8 cellular contexts compared by ENCODE assay signal in genomic region chr2:222709191-222709891, GRCh38. TPM values are rescaled to one million over a fixed set of nuclear protein-coding genes. Genes with fewer than 3 reads are reported as not detected.
DNase-seq lines count a peak whose midpoint lies in the region; FAIRE-seq and TF ChIP-seq lines count a peak whose summit lies in the region.

No MANE protein-coding gene starts in this region.

- POLR2A ChIA-PET in GM10248 (lab: Yijun Ruan, JAX), result no interaction called here

- H3K4me3 ChIP-seq in bronchial epithelial cell (ENCODE audit: low read depth, low read length) (no peak overlapping the region), keratinocyte (ENCODE audit: control insufficient read depth in 2 of 3, extremely low read depth in 1 of 3, insufficient read depth in 2 of 3, low read depth in 1 of 3, low read length in 3 of 3) (no peak overlapping the region), subcutaneous abdominal adipose tissue (ENCODE audit: low read depth in 1 of 5, low read length in 5 of 5) (peak overlapping the region; percentile 34 to 63 (median 53))

- peaks cover 78% of the 10 kb centered on the region for H3K4me1 Mint-ChIP-seq in HFFc6 (ENCODE audit: low read depth)

- H3K9me3 Mint-ChIP-seq in HFFc6, result no peaks in the 10 kb centered on the region

- peak overlapping the region; percentile 77 for H3K4me3 Mint-ChIP-seq in HFFc6

- peak; percentile 64 for FAIRE-seq in bronchial epithelial cell (lab: Jason Lieb, UNC)
- FAIRE-seq in keratinocyte (lab: Jason Lieb, UNC), result no peak

- H3K9ac ChIP-seq in keratinocyte (ENCODE audit: control insufficient read depth, extremely low read depth, insufficient read depth, low read length), result no peak overlapping the region
- peak overlapping the region in 4 of 5 donors; percentile 23 to 59 (median 54) for H3K9ac ChIP-seq in subcutaneous abdominal adipose tissue (ENCODE audit: low read length in 5 of 5)

- H3K27me3 Mint-ChIP-seq in HFFc6 (ENCODE audit: insufficient read depth), result no peaks in the 10 kb centered on the region; the same call in 1 of the 2 replicates

- H3K9me1 ChIP-seq in keratinocyte (ENCODE audit: control insufficient read depth, extremely low read depth, insufficient read depth, low read length), result no peaks in the 10 kb centered on the region

- dilution Hi-C loops in keratinocyte (cut with MboI; ENCODE audit: extremely low pct_ligation_motif_present, low sequenced_read_pairs), result no loop called here

- H3K27me3 ChIP-seq in bronchial epithelial cell (ENCODE audit: control insufficient read depth, insufficient read depth, low read length) (no peaks in the 10 kb centered on the region), keratinocyte (ENCODE audit: control insufficient read depth, extremely low read depth, insufficient read depth, low read length) (no peaks in the 10 kb centered on the region), subcutaneous abdominal adipose tissue (ENCODE audit: control insufficient read depth in 5 of 5, insufficient read depth in 4 of 5, low read length in 5 of 5) (no peaks in the 10 kb centered on the region)

- H3K79me2 ChIP-seq in keratinocyte (ENCODE audit: control insufficient read depth, insufficient read depth, low read length), result no peaks in the 10 kb centered on the region

- no peak overlapping the region for H3K4me2 ChIP-seq in keratinocyte (ENCODE audit: control insufficient read depth, extremely low read depth, insufficient read depth, low read depth, low read length)

- H3K36me3 ChIP-seq in bronchial epithelial cell (ENCODE audit: control insufficient read depth, insufficient read depth, low read length) (no peaks in the 10 kb centered on the region), keratinocyte (ENCODE audit: control insufficient read depth in 2 of 2, extremely low read depth in 1 of 2, insufficient read depth in 2 of 2, low read length in 2 of 2) (no peaks in the 10 kb centered on the region), subcutaneous abdominal adipose tissue (ENCODE audit: control insufficient read depth in 5 of 5, insufficient read depth in 5 of 5, low read length in 5 of 5) (peaks cover 0 to 3% (median 0%) of the 10 kb centered on the region in 5 donors)

- TF ChIP-seq CTCF in GM10248 (IDR thresholded peaks at IDR 0.05; ENCODE audit: control extremely low read depth, extremely low read depth, low read depth, missing control alignments), result no peak
- no peak for TF ChIP-seq CTCF in HFFc6 (IDR thresholded peaks at IDR 0.05)
- TF ChIP-seq CTCF in bronchial epithelial cell (IDR thresholded peaks at IDR 0.05; ENCODE audit: insufficient read depth, low read length, severe bottlenecking), result no peak
- no peak for TF ChIP-seq CTCF in keratinocyte (optimal IDR thresholded peaks at IDR 0.05 in 1 of 3, IDR thresholded peaks at IDR 0.05 in 1 of 3, conservative IDR thresholded peaks at IDR 0.05 in 1 of 3; ENCODE audit: extremely low read depth in 1 of 3, insufficient read depth in 2 of 3, low read length in 3 of 3)

- peak overlapping the region; percentile 94 for H3K27ac Mint-ChIP-seq in HFFc6

- H3K9me3 ChIP-seq in keratinocyte (ENCODE audit: control insufficient read depth, low read depth, low read length) (no peaks in the 10 kb centered on the region), subcutaneous abdominal adipose tissue (ENCODE audit: control insufficient read depth in 5 of 5, low read length in 5 of 5) (no peaks in the 10 kb centered on the region)

- DNase-seq in GM10248 (ENCODE audit: extremely low spot score) (peak; percentile 46), HFFc6 (peak; percentile 90), NCI-H748 treated with DMSO at 0.1 percent for 48 hours (lab: John Stamatoyannopoulos, UW) (peak; percentile 75), bronchial epithelial cell (ENCODE audit: low read depth) (peak; percentile 78), keratinocyte (ENCODE audit: low read depth, low spot score) (no peak), GM19238 (ENCODE audit: insufficient read length, low spot score) (no peak)
- no peak for DNase-seq in activated CD4-positive, alpha-beta T cell treated with anti-CD3 and anti-CD28 coated beads for 1 hour

- no peak overlapping the region for H3K27ac ChIP-seq in keratinocyte (ENCODE audit: control insufficient read depth, insufficient read depth, low read length)
- peak overlapping the region; percentile 79 for H3K27ac ChIP-seq in subcutaneous abdominal adipose tissue (ENCODE audit: low read depth, low read length)

- H4K20me1 ChIP-seq in keratinocyte (ENCODE audit: control insufficient read depth, extremely low read depth, insufficient read depth, low read length), result no peaks in the 10 kb centered on the region

- H3K36me3 Mint-ChIP-seq in HFFc6 (ENCODE audit: low read depth), result no peaks in the 10 kb centered on the region

- peaks cover 4% of the 10 kb centered on the region for H3K4me1 ChIP-seq in keratinocyte (ENCODE audit: control insufficient read depth, extremely low read depth, insufficient read depth, low read length)
- peaks cover 5 to 16% (median 12%) of the 10 kb centered on the region in 5 donors for H3K4me1 ChIP-seq in subcutaneous abdominal adipose tissue (ENCODE audit: control insufficient read depth in 5 of 5, insufficient read depth in 5 of 5, low read length in 5 of 5)

- H2AFZ ChIP-seq in keratinocyte (ENCODE audit: control insufficient read depth, low read length), result peak overlapping the region; percentile 65

- CTCF ChIA-PET in GM10248 (lab: Yijun Ruan, JAX), result interaction anchor here (0.7 to 13.8 kb wide), 35 partner anchors 8 to 1758 kb away, joined by 3 to 165 read pairs (median 4); partner anchors contain the start of gene MOGAT1

RNA-seq across cellular contexts. Expression of gene MOGAT1, which starts 37.9 kb away (rescaled TPM):
- not detected for total RNA-seq in HFFc6 (2021; fragmentation: NEBNext Ultra II Directional; extraction: Animal tissue kit (Norgen Biotek cat#: 25700))
- not detected in 2 replicates for total RNA-seq in bronchial epithelial cell
- not detected in 3 replicates for polyA plus RNA-seq in keratinocyte
- not detected for polyA plus RNA-seq in keratinocyte (2011; ENCODE audit: low read depth)
- not detected in 2 replicates for polyA plus RNA-seq in keratinocyte (2011; cell fraction: cytosol; rRNA removed)
- not detected in 2 replicates for polyA plus RNA-seq in keratinocyte (2011; cell fraction: nucleus; rRNA removed)
- polyA plus RNA-seq in keratinocyte (2012; ENCODE audit: low replicate concordance), result not detected in 2 replicates
- not detected in 3 replicates for polyA minus RNA-seq in keratinocyte
- not detected for polyA minus RNA-seq in keratinocyte (2011; cell fraction: cytosol; rRNA and poly(A)+ RNA removed)
- polyA minus RNA-seq in keratinocyte (2011; cell fraction: nucleus; rRNA and poly(A)+ RNA removed), result not detected in 2 replicates

RNA-seq across cellular contexts. Expression of gene FARSB, which starts 53.4 kb away (rescaled TPM):
- 10 to 100 TPM; 42.5 to 55.9 (median 51.9) TPM for total RNA-seq in HFFc6 (2021; fragmentation: NEBNext Ultra II Directional; extraction: Animal tissue kit (Norgen Biotek cat#: 25700))
- 12.9 and 13.6 TPM in 2 replicates for total RNA-seq in bronchial epithelial cell
- 40.0 to 68.8 TPM (median 53.3 TPM) in 3 replicates for polyA plus RNA-seq in keratinocyte
- polyA plus RNA-seq in keratinocyte (2011; ENCODE audit: low read depth), result 15.8 TPM
- 42.7 and 85.4 TPM in 2 replicates for polyA plus RNA-seq in keratinocyte (2011; cell fraction: cytosol; rRNA removed)
- polyA plus RNA-seq in keratinocyte (2011; cell fraction: nucleus; rRNA removed), result 39.9 and 43.0 TPM in 2 replicates
- 30.7 and 44.8 TPM in 2 replicates for polyA plus RNA-seq in keratinocyte (2012; ENCODE audit: low replicate concordance)
- 16.1 to 52.8 TPM (median 31.9 TPM) in 3 replicates for polyA minus RNA-seq in keratinocyte
- polyA minus RNA-seq in keratinocyte (2011; cell fraction: cytosol; rRNA and poly(A)+ RNA removed), result 20.0 TPM
- polyA minus RNA-seq in keratinocyte (2011; cell fraction: nucleus; rRNA and poly(A)+ RNA removed), result 16.9 and 36.3 TPM in 2 replicates

Comparison
In these comparisons a context has a peak if more than half of its experiments do, and no peak if none do; other contexts are left out.
1. DNase-seq: peak in GM10248 (single experiment), HFFc6 (single experiment), NCI-H748 treated with DMSO at 0.1 percent for 48 hours (single experiment) and bronchial epithelial cell (single experiment); none in keratinocyte (single experiment), GM19238 (single experiment) and activated CD4-positive, alpha-beta T cell treated with anti-CD3 and anti-CD28 coated beads for 1 hour (single experiment).
2. H3K4me3 ChIP-seq: peak in subcutaneous abdominal adipose tissue (5 of 5); none in bronchial epithelial cell (single experiment) and keratinocyte (0 of 3).